1 cellular context compared by ENCODE assay signal in the genomic region with DNA sequence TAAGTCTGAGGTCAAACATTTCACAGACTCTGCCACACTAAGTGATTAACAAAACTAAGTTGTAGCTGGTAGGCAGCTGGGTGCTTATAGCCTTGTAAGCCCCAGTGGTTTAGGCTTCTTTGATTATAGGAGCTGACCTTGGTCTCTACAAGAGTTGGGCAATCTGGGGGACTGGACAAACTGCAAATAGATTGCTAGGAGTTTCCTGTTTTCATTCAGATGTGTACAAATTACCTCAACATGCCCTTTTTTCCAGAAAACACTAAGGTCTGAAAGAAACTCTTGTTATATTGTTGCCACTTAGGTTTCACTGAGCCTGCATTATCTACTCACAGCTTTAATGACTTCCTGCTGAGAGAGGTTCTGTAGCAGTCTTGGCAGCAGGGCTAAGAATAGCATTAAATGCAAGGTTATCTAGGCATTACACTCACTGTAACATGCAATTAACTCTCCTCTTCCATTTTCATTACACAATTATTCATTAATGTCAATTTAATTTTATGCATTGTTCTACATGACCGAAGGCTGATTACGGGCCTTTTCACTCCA.
TF ChIP-seq lines count a peak whose summit lies in the region.

No MANE protein-coding gene starts in this region.

TF ChIP-seq in HepG2, 621 proteins besides CTCF, POLR2A, EP300 and RAD21 (continued from another document and continues in another):
- TF ChIP-seq, protein P1, sequence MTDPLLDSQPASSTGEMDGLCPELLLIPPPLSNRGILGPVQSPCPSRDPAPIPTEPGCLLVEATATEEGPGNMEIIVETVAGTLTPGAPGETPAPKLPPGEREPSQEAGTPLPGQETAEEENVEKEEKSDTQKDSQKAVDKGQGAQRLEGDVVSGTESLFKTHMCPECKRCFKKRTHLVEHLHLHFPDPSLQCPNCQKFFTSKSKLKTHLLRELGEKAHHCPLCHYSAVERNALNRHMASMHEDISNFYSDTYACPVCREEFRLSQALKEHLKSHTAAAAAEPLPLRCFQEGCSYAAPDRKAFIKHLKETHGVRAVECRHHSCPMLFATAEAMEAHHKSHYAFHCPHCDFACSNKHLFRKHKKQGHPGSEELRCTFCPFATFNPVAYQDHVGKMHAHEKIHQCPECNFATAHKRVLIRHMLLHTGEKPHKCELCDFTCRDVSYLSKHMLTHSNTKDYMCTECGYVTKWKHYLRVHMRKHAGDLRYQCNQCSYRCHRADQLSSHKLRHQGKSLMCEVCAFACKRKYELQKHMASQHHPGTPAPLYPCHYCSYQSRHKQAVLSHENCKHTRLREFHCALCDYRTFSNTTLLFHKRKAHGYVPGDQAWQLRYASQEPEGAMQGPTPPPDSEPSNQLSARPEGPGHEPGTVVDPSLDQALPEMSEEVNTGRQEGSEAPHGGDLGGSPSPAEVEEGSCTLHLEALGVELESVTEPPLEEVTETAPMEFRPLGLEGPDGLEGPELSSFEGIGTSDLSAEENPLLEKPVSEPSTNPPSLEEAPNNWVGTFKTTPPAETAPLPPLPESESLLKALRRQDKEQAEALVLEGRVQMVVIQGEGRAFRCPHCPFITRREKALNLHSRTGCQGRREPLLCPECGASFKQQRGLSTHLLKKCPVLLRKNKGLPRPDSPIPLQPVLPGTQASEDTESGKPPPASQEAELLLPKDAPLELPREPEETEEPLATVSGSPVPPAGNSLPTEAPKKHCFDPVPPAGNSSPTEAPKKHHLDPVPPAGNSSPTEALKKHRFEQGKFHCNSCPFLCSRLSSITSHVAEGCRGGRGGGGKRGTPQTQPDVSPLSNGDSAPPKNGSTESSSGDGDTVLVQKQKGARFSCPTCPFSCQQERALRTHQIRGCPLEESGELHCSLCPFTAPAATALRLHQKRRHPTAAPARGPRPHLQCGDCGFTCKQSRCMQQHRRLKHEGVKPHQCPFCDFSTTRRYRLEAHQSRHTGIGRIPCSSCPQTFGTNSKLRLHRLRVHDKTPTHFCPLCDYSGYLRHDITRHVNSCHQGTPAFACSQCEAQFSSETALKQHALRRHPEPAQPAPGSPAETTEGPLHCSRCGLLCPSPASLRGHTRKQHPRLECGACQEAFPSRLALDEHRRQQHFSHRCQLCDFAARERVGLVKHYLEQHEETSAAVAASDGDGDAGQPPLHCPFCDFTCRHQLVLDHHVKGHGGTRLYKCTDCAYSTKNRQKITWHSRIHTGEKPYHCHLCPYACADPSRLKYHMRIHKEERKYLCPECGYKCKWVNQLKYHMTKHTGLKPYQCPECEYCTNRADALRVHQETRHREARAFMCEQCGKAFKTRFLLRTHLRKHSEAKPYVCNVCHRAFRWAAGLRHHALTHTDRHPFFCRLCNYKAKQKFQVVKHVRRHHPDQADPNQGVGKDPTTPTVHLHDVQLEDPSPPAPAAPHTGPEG (CRISPR knock-in tag; IDR thresholded peaks at IDR 0.05), result no peak
- TF ChIP-seq ZNF24 (IDR thresholded peaks at IDR 0.05) (no peak), SCMH1 (CRISPR knock-in tag; IDR thresholded peaks at IDR 0.05; ENCODE audit: borderline replicate concordance) (no peak), NR3C1 (CRISPR knock-in tag; IDR thresholded peaks at IDR 0.05) (no peak), RBM22 (optimal IDR thresholded peaks at IDR 0.05; ENCODE audit: low read length) (no peak), POLR2G (IDR thresholded peaks at IDR 0.05; ENCODE audit: low read depth, low read length) (no peak), ZSCAN21 (CRISPR knock-in tag; IDR thresholded peaks at IDR 0.05; ENCODE audit: borderline replicate concordance) (peak; percentile 69; the same call in 1 of the 2 replicates), ZNF44 (CRISPR knock-in tag; IDR thresholded peaks at IDR 0.05) (no peak), HIVEP1 (CRISPR knock-in tag; IDR thresholded peaks at IDR 0.05) (no peak), ZNF3 (CRISPR knock-in tag; IDR thresholded peaks at IDR 0.05) (peak; percentile 70; the same call in 1 of the 2 replicates), ZIK1 (CRISPR knock-in tag; IDR thresholded peaks at IDR 0.05; ENCODE audit: borderline replicate concordance, low read depth) (no peak), ZNF263 (CRISPR knock-in tag; IDR thresholded peaks at IDR 0.05) (no peak), MLLT10 (CRISPR knock-in tag; IDR thresholded peaks at IDR 0.05) (no peak), ZNF720 (CRISPR knock-in tag; IDR thresholded peaks at IDR 0.05) (no peak), FLYWCH1 (CRISPR knock-in tag; IDR thresholded peaks at IDR 0.05) (no peak), ZC3H13 (CRISPR knock-in tag; IDR thresholded peaks at IDR 0.05) (no peak), RXRA (CRISPR knock-in tag; IDR thresholded peaks at IDR 0.05) (peak; percentile 28; the same call in 1 of the 2 replicates), IRX3 (CRISPR knock-in tag; IDR thresholded peaks at IDR 0.05; ENCODE audit: borderline replicate concordance, low read depth) (no peak), NKX3-1 (CRISPR knock-in tag; IDR thresholded peaks at IDR 0.05) (no peak), CCAR2 (optimal IDR thresholded peaks at IDR 0.05; ENCODE audit: low read depth, low read length) (no peak), GZF1 (CRISPR knock-in tag; IDR thresholded peaks at IDR 0.05) (no peak), NONO (IDR thresholded peaks at IDR 0.05) (no peak), NONO (CRISPR knock-in tag; conservative IDR thresholded peaks at IDR 0.05) (no peak), HDAC2 (CRISPR knock-in tag; IDR thresholded peaks at IDR 0.05) (peak; percentile 78), NFYC (CRISPR knock-in tag; IDR thresholded peaks at IDR 0.05) (no peak), NR1H2 (CRISPR knock-in tag; IDR thresholded peaks at IDR 0.05; ENCODE audit: borderline replicate concordance, low read depth) (no peak), MYNN (CRISPR knock-in tag; IDR thresholded peaks at IDR 0.05; ENCODE audit: low read depth) (no peak), NFE2L2 (IDR thresholded peaks at IDR 0.05; ENCODE audit: low read length) (no peak)
- TF ChIP-seq, protein P2, sequence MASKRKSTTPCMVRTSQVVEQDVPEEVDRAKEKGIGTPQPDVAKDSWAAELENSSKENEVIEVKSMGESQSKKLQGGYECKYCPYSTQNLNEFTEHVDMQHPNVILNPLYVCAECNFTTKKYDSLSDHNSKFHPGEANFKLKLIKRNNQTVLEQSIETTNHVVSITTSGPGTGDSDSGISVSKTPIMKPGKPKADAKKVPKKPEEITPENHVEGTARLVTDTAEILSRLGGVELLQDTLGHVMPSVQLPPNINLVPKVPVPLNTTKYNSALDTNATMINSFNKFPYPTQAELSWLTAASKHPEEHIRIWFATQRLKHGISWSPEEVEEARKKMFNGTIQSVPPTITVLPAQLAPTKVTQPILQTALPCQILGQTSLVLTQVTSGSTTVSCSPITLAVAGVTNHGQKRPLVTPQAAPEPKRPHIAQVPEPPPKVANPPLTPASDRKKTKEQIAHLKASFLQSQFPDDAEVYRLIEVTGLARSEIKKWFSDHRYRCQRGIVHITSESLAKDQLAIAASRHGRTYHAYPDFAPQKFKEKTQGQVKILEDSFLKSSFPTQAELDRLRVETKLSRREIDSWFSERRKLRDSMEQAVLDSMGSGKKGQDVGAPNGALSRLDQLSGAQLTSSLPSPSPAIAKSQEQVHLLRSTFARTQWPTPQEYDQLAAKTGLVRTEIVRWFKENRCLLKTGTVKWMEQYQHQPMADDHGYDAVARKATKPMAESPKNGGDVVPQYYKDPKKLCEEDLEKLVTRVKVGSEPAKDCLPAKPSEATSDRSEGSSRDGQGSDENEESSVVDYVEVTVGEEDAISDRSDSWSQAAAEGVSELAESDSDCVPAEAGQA (IDR thresholded peaks at IDR 0.05; ENCODE audit: low read depth), result no peak
- TF ChIP-seq, protein P2 (CRISPR knock-in tag; IDR thresholded peaks at IDR 0.05; ENCODE audit: borderline replicate concordance), result no peak; the same call in 1 of the 2 replicates
- TF ChIP-seq, protein P3, sequence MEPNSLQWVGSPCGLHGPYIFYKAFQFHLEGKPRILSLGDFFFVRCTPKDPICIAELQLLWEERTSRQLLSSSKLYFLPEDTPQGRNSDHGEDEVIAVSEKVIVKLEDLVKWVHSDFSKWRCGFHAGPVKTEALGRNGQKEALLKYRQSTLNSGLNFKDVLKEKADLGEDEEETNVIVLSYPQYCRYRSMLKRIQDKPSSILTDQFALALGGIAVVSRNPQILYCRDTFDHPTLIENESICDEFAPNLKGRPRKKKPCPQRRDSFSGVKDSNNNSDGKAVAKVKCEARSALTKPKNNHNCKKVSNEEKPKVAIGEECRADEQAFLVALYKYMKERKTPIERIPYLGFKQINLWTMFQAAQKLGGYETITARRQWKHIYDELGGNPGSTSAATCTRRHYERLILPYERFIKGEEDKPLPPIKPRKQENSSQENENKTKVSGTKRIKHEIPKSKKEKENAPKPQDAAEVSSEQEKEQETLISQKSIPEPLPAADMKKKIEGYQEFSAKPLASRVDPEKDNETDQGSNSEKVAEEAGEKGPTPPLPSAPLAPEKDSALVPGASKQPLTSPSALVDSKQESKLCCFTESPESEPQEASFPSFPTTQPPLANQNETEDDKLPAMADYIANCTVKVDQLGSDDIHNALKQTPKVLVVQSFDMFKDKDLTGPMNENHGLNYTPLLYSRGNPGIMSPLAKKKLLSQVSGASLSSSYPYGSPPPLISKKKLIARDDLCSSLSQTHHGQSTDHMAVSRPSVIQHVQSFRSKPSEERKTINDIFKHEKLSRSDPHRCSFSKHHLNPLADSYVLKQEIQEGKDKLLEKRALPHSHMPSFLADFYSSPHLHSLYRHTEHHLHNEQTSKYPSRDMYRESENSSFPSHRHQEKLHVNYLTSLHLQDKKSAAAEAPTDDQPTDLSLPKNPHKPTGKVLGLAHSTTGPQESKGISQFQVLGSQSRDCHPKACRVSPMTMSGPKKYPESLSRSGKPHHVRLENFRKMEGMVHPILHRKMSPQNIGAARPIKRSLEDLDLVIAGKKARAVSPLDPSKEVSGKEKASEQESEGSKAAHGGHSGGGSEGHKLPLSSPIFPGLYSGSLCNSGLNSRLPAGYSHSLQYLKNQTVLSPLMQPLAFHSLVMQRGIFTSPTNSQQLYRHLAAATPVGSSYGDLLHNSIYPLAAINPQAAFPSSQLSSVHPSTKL (CRISPR knock-in tag; IDR thresholded peaks at IDR 0.05), result peak; percentile 95
- TF ChIP-seq, protein P4, sequence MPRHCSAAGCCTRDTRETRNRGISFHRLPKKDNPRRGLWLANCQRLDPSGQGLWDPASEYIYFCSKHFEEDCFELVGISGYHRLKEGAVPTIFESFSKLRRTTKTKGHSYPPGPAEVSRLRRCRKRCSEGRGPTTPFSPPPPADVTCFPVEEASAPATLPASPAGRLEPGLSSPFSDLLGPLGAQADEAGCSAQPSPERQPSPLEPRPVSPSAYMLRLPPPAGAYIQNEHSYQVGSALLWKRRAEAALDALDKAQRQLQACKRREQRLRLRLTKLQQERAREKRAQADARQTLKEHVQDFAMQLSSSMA (CRISPR knock-in tag; IDR thresholded peaks at IDR 0.05), result no peak
- TF ChIP-seq, protein P5, sequence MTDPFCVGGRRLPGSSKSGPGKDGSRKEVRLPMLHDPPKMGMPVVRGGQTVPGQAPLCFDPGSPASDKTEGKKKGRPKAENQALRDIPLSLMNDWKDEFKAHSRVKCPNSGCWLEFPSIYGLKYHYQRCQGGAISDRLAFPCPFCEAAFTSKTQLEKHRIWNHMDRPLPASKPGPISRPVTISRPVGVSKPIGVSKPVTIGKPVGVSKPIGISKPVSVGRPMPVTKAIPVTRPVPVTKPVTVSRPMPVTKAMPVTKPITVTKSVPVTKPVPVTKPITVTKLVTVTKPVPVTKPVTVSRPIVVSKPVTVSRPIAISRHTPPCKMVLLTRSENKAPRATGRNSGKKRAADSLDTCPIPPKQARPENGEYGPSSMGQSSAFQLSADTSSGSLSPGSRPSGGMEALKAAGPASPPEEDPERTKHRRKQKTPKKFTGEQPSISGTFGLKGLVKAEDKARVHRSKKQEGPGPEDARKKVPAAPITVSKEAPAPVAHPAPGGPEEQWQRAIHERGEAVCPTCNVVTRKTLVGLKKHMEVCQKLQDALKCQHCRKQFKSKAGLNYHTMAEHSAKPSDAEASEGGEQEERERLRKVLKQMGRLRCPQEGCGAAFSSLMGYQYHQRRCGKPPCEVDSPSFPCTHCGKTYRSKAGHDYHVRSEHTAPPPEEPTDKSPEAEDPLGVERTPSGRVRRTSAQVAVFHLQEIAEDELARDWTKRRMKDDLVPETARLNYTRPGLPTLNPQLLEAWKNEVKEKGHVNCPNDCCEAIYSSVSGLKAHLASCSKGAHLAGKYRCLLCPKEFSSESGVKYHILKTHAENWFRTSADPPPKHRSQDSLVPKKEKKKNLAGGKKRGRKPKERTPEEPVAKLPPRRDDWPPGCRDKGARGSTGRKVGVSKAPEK (CRISPR knock-in tag; IDR thresholded peaks at IDR 0.05; ENCODE audit: borderline replicate concordance), result no peak
- TF ChIP-seq, protein P6, sequence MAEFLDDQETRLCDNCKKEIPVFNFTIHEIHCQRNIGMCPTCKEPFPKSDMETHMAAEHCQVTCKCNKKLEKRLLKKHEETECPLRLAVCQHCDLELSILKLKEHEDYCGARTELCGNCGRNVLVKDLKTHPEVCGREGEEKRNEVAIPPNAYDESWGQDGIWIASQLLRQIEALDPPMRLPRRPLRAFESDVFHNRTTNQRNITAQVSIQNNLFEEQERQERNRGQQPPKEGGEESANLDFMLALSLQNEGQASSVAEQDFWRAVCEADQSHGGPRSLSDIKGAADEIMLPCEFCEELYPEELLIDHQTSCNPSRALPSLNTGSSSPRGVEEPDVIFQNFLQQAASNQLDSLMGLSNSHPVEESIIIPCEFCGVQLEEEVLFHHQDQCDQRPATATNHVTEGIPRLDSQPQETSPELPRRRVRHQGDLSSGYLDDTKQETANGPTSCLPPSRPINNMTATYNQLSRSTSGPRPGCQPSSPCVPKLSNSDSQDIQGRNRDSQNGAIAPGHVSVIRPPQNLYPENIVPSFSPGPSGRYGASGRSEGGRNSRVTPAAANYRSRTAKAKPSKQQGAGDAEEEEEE (CRISPR knock-in tag; IDR thresholded peaks at IDR 0.05; ENCODE audit: borderline replicate concordance), result no peak
- TF ChIP-seq, protein P7, sequence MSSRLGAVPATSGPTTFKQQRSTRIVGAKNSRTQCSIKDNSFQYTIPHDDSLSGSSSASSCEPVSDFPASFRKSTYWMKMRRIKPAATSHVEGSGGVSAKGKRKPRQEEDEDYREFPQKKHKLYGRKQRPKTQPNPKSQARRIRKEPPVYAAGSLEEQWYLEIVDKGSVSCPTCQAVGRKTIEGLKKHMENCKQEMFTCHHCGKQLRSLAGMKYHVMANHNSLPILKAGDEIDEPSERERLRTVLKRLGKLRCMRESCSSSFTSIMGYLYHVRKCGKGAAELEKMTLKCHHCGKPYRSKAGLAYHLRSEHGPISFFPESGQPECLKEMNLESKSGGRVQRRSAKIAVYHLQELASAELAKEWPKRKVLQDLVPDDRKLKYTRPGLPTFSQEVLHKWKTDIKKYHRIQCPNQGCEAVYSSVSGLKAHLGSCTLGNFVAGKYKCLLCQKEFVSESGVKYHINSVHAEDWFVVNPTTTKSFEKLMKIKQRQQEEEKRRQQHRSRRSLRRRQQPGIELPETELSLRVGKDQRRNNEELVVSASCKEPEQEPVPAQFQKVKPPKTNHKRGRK (CRISPR knock-in tag; IDR thresholded peaks at IDR 0.05), result no peak
